31 cellular contexts compared by ENCODE assay signal in genomic region chr12:112207397-112207924, GRCh38.
"Had no signal": no experiment of that assay in that cellular context is flagged by ENCODE, and none has a peak within 500 bp of the region (broad histone marks: within the 10 kb centered on the region; RNA-seq: fewer than 3 reads in every experiment).

No MANE protein-coding gene starts in this region.

- H3K9me3 ChIP-seq: ascending aorta, right atrium auricular region, thoracic aorta had no signal

- H3K4me3 ChIP-seq: ascending aorta, coronary artery, dorsolateral prefrontal cortex, right atrium auricular region, SK-N-MC, thoracic aorta had no signal

- H3K4me3 Mint-ChIP-seq: activated naive CD8-positive, alpha-beta T cell; activated T-cell treated with anti-CD3 and anti-CD28 coated beads, Interleukin-2, amount 50 U/mL, for 4 hours; brain; mesothelial cell of epicardium; neural crest cell had no signal

- H3K27me3 Mint-ChIP-seq: activated naive CD8-positive, alpha-beta T cell; brain; naive B cell had no signal

- H3K4me1 Mint-ChIP-seq: brain, mesothelial cell of epicardium, neural crest cell had no signal

- H3K4me1 ChIP-seq: ascending aorta, parathyroid adenoma, right atrium auricular region had no signal

- H2AFZ ChIP-seq: parathyroid adenoma had no signal

- DNase-seq: activated CD4-positive, alpha-beta T cell treated with anti-CD3 and anti-CD28 coated beads, Interleukin-2, amount 50 U/mL, for 4 hours; activated CD4-positive, CD25-positive, alpha-beta regulatory T cell treated with anti-CD3 and anti-CD28 coated beads, Interleukin-2, amount 50 U/mL, for 72 hours; activated effector memory CD4-positive, alpha-beta T cell treated with Interleukin-2 at 50 U/mL for 16 hours; activated naive CD4-positive, alpha-beta T cell treated with Interleukin-2 at 50 U/mL for 16 hours; activated T-cell treated with anti-CD3 and anti-CD28 coated beads, Interleukin-2, amount 50 U/mL, for 4 hours; dorsolateral prefrontal cortex; effector memory CD4-positive, alpha-beta T cell; foreskin fibroblast; head of caudate nucleus; hippocampal formation; left cardiac atrium; naive B cell; occipital lobe; stimulated activated CD4-positive, alpha-beta T cell treated with anti-CD3 and anti-CD28 coated beads, Interleukin-15, amount 100 ng/mL, for 24 hours; stimulated activated CD4-positive, alpha-beta T cell treated with anti-CD3 and anti-CD28 coated beads, Interleukin-2, amount 100 ng/mL, for 24 hours; stimulated activated naive CD4-positive, alpha-beta T cell treated with Interleukin-2 at 50 U/mL for 16 hours; trophoblast cell had no signal

- H3K79me2 ChIP-seq: parathyroid adenoma had no signal

- H3K9ac ChIP-seq: parathyroid adenoma had no signal

- H3K27me3 ChIP-seq: ascending aorta, dorsolateral prefrontal cortex, right atrium auricular region had no signal

- H3K9me3 Mint-ChIP-seq: activated T-cell treated with anti-CD3 and anti-CD28 coated beads, Interleukin-2, amount 50 U/mL, for 4 hours; brain; mesothelial cell of epicardium; naive B cell; neural crest cell had no signal

- FAIRE-seq: endothelial cell of umbilical vein, keratinocyte, urothelium cell line had no signal

- ATAC-seq: activated T-cell treated with anti-CD3 and anti-CD28 coated beads, Interleukin-2, amount 50 U/mL, for 4 hours; esophagus mucosa; left cardiac atrium had no signal

- H3K27ac Mint-ChIP-seq: activated naive CD8-positive, alpha-beta T cell; mesothelial cell of epicardium had no signal

- H3K27ac ChIP-seq: ascending aorta, coronary artery, dorsolateral prefrontal cortex, parathyroid adenoma, right atrium auricular region, SK-N-MC, thoracic aorta had no signal
